ENCODE assay signal across 21 cellular contexts in the genomic region with DNA sequence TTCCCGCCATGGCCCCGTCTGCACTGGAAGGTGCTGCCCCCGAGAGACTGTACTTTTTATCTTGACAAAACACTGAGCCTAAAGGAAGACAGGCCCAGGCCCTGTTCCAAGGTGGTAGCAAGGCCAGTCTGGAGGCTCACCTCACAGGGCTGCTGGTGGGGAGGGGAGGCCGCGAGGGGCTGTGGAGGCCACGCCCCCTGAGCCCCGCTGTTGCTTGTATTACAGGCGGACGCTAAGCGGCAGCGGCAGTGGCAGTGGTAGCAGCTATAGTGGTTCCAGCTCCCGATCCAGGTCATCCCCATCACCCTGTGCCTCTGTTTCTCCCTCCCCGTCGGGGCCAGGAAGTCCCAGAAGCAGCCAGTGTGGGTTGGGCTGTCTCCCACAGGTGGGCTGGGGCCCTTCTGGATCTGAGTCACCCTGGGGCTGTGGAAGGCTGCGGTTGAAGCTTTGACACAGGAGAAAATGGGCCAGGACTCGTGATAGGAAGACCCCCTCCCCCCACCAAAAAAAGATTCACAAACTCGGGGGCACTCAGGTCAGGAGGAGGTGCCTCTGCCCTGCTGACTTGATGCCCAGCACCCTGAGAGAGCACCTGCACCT. TPM values are rescaled to one million over a fixed set of nuclear protein-coding genes. Genes with fewer than 3 reads are reported as not detected.
"Had no signal": no experiment of that assay in that cellular context is flagged by ENCODE, and none has a peak within 500 bp of the region (broad histone marks: within the 10 kb centered on the region; RNA-seq: fewer than 3 reads in every experiment).

No MANE protein-coding gene starts in this region.

- H2AFZ ChIP-seq: hepatocyte had no signal

- H3K4me1 Mint-ChIP-seq: brain had no signal

- H3K4me1 ChIP-seq: ascending aorta, gastroesophageal sphincter had no signal

- H3K9me3 ChIP-seq: ascending aorta, gastroesophageal sphincter, mucosa of descending colon, right atrium auricular region, thoracic aorta had no signal

- DNase-seq: activated CD4-positive, alpha-beta T cell treated with anti-CD3 and anti-CD28 coated beads, Interleukin-2, amount 50 U/mL, for 1 hour; activated CD4-positive, CD25-positive, alpha-beta regulatory T cell treated with anti-CD3 and anti-CD28 coated beads, Interleukin-2, amount 50 U/mL, for 72 hours; activated effector memory CD4-positive, alpha-beta T cell treated with Interleukin-2 at 50 U/mL for 16 hours; activated naive CD4-positive, alpha-beta T cell treated with anti-CD3 and anti-CD28 coated beads for 36 hours; activated naive CD8-positive, alpha-beta T cell treated with anti-CD3 and anti-CD28 coated beads, Interleukin-2, amount 10 ng/mL, durations not matched to agents 7 days and 5 days; cortex of kidney; islet precursor cell; left ventricle myocardium superior; mucosa of descending colon; stimulated activated naive CD8-positive, alpha-beta T cell treated with anti-CD3 and anti-CD28 coated beads, Interleukin-15, Interleukin-2, amounts not matched to agents 100 U/mL and 50 U/mL, for 24 hours; T-helper 17 cell; trophoblast cell had no signal

- H3K4me3 ChIP-seq: ascending aorta, cardiac muscle cell, gastroesophageal sphincter, hepatocyte, mucosa of descending colon, right atrium auricular region, thoracic aorta had no signal

- H3K27me3 ChIP-seq: ascending aorta, cardiac muscle cell, gastroesophageal sphincter, hepatocyte, right atrium auricular region had no signal

- H3K36me3 Mint-ChIP-seq: natural killer cell treated with Interleukin-12 subunit alpha and Interleukin-12 subunit beta and Interleukin-15 and Interleukin-18, amount 100 ng/mL, for 72 hours had no signal

- H3K9me3 Mint-ChIP-seq: activated naive CD4-positive, alpha-beta T cell treated with anti-CD3 and anti-CD28 coated beads for 36 hours; activated naive CD8-positive, alpha-beta T cell treated with anti-CD3 and anti-CD28 coated beads, Interleukin-2, amount 10 ng/mL, durations not matched to agents 7 days and 5 days; brain; natural killer cell treated with Interleukin-12 subunit alpha and Interleukin-12 subunit beta and Interleukin-15 and Interleukin-18, amount 100 ng/mL, for 72 hours had no signal

- H3K27ac ChIP-seq: ascending aorta, cardiac muscle cell, gastroesophageal sphincter, hepatocyte, right atrium auricular region, thoracic aorta had no signal

- ATAC-seq: gastroesophageal sphincter; left ventricle myocardium superior; mucosa of descending colon; natural killer cell treated with Interleukin-12 subunit alpha and Interleukin-12 subunit beta and Interleukin-15 and Interleukin-18, amount 100 ng/mL, for 72 hours; stimulated activated naive CD8-positive, alpha-beta T cell treated with anti-CD3 and anti-CD28 coated beads, Interleukin-15, Interleukin-2, amounts not matched to agents 100 U/mL and 50 U/mL, for 24 hours; T-helper 17 cell had no signal

- H3K4me3 Mint-ChIP-seq: activated naive CD4-positive, alpha-beta T cell treated with anti-CD3 and anti-CD28 coated beads for 36 hours; activated naive CD8-positive, alpha-beta T cell treated with anti-CD3 and anti-CD28 coated beads, Interleukin-2, amount 10 ng/mL, durations not matched to agents 7 days and 5 days; brain; natural killer cell treated with Interleukin-12 subunit alpha and Interleukin-12 subunit beta and Interleukin-15 and Interleukin-18, amount 100 ng/mL, for 72 hours; T-helper 17 cell had no signal

- H3K27ac Mint-ChIP-seq: activated naive CD4-positive, alpha-beta T cell treated with anti-CD3 and anti-CD28 coated beads for 36 hours; activated naive CD8-positive, alpha-beta T cell treated with anti-CD3 and anti-CD28 coated beads, Interleukin-2, amount 10 ng/mL, durations not matched to agents 7 days and 5 days; brain; natural killer cell treated with Interleukin-12 subunit alpha and Interleukin-12 subunit beta and Interleukin-15 and Interleukin-18, amount 100 ng/mL, for 72 hours; T-helper 17 cell had no signal

- H3K4me2 ChIP-seq: hepatocyte had no signal

RNA-seq across cellular contexts. Expression of gene IL17C, which starts 13.3 kb away (rescaled TPM):
- polyA plus RNA-seq: cardiac muscle cell, fibroblast of lung had no signal
